Comparison of ENCODE assay signal across 8 cellular contexts in the genomic region with DNA sequence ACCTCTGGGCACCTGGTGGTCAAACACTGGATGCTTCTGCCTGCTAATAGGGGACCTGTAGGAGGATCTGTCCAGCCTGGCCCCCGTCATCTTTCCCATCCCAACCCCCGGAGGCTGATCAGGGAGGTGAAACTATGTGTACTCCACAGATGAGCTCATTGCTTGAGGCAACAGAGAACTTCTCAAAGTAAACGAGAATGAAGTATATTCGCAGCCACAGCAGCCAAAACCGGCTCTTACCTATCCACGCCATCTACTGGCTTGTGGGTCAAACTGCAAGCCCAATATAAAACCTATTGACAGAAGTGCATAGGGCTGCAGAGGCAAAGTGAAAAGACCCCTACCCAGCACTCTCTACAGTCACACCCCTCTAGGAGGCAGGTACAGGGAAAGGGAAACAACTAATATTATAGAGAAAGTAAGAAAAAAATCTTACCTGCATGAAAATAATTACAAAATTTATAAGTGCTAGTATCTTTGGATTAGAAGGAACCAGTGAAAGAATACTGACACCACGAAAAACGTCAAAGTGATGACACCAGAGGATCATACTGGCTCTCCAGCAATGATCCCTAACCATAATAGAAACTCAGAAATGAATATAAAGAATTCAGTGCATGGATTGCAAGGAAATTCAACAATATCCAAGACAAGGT.
DNase-seq lines count a peak whose midpoint lies in the region; ATAC-seq and TF ChIP-seq lines count a peak whose summit lies in the region.

No MANE protein-coding gene starts in this region.

- H3K9me3 ChIP-seq in H9 (ENCODE audit: control insufficient read depth, low read depth, low read length) (no peaks in the 10 kb centered on the region), PC-9 (ENCODE audit: insufficient read depth, low read depth) (no peaks in the 10 kb centered on the region), endodermal cell (ENCODE audit: control insufficient read depth, low read length) (peaks cover 5% of the 10 kb centered on the region), neural progenitor cell (ENCODE audit: low read depth) (no peaks in the 10 kb centered on the region), aorta (ENCODE audit: control insufficient read depth, low read length) (no peaks in the 10 kb centered on the region)

- H3K23ac ChIP-seq in H9 (ENCODE audit: insufficient read length, low read depth, low read length), result no peak overlapping the region

- no peak overlapping the region for H2BK15ac ChIP-seq in H9 (ENCODE audit: low read depth, low read length)

- no peak for ATAC-seq in aorta (ENCODE audit: low FRiP score)

- H3K27me3 ChIP-seq in H9 (ENCODE audit: insufficient read depth, low read length) (no peaks in the 10 kb centered on the region), PC-9 (ENCODE audit: insufficient read depth, low read depth) (no peaks in the 10 kb centered on the region), endodermal cell (ENCODE audit: control insufficient read depth, insufficient read depth, low read length, poor library complexity, severe bottlenecking) (no peaks in the 10 kb centered on the region), neural progenitor cell (no peaks in the 10 kb centered on the region), aorta (ENCODE audit: control insufficient read depth in 1 of 2, insufficient read depth in 2 of 2, low read length in 1 of 2) (no peaks in the 10 kb centered on the region)

- no peak overlapping the region for H3K4me3 ChIP-seq in Jurkat, Clone E6-1 (ENCODE audit: low read length)
- H3K4me3 ChIP-seq in PC-9, result no peak overlapping the region
- H3K4me3 ChIP-seq in endodermal cell (ENCODE audit: low read length), result no peak overlapping the region
- no peak overlapping the region for H3K4me3 ChIP-seq in neural progenitor cell
- H3K4me3 ChIP-seq in aorta (ENCODE audit: low read length in 2 of 2), result no peak overlapping the region

- no peaks in the 10 kb centered on the region for H3K36me3 Mint-ChIP-seq in activated naive CD4-positive, alpha-beta T cell treated with anti-CD3 and anti-CD28 coated beads for 36 hours (ENCODE audit: low read depth)
- H3K36me3 Mint-ChIP-seq in activated naive CD4-positive, alpha-beta T cell treated with anti-CD3 and anti-CD28 coated beads, Interleukin-2, amount 10 ng/mL, durations not matched to agents 7 days and 5 days, result no peaks in the 10 kb centered on the region
- H3K36me3 Mint-ChIP-seq in H9 (ENCODE audit: insufficient read depth in 1 of 3, low read depth in 3 of 3) (no peaks in the 10 kb centered on the region), endodermal cell (ENCODE audit: low read depth) (no peaks in the 10 kb centered on the region), neural progenitor cell (no peaks in the 10 kb centered on the region)

- H3K79me2 ChIP-seq in H9 (ENCODE audit: insufficient read depth, low read length) (no peaks in the 10 kb centered on the region), PC-9 (ENCODE audit: low read depth) (no peaks in the 10 kb centered on the region), neural progenitor cell (ENCODE audit: low read depth) (no peaks in the 10 kb centered on the region)

- DNase-seq in activated naive CD4-positive, alpha-beta T cell treated with anti-CD3 and anti-CD28 coated beads for 36 hours, result peak; percentile 13
- no peak for DNase-seq in activated naive CD4-positive, alpha-beta T cell treated with anti-CD3 and anti-CD28 coated beads, Interleukin-2, amount 10 ng/mL, durations not matched to agents 7 days and 5 days
- DNase-seq in H9 (peak; percentile 68), PC-9 (peak in 1 of 2 experiments; percentile 31), endodermal cell (peak; percentile 75), neural progenitor cell (ENCODE audit: low spot score) (peak; percentile 83), aorta (no peak)
- peak; percentile 45 for DNase-seq in Jurkat, Clone E6-1 (ENCODE audit: low read depth, low spot score)

- H2BK5ac ChIP-seq in H9 (ENCODE audit: insufficient read length, low read length), result no peak overlapping the region

- H3K23me2 ChIP-seq in H9 (ENCODE audit: insufficient read length, low read depth, low read length, poor library complexity, severe bottlenecking), result no peaks in the 10 kb centered on the region

- H3K4me1 ChIP-seq in H9 (ENCODE audit: insufficient read depth, low read length) (no peaks in the 10 kb centered on the region), PC-9 (replicated peaks; ENCODE audit: insufficient read depth) (no peaks in the 10 kb centered on the region), endodermal cell (ENCODE audit: control insufficient read depth, insufficient read depth, low read length) (peaks cover 6% of the 10 kb centered on the region), neural progenitor cell (no peaks in the 10 kb centered on the region), aorta (ENCODE audit: control insufficient read depth in 1 of 2, insufficient read depth in 2 of 2, low read length in 2 of 2) (no peaks in the 10 kb centered on the region)

- H4K8ac ChIP-seq in H9 (replicated peaks; ENCODE audit: insufficient read length, low read depth, low read length), result no peak overlapping the region

- no peak overlapping the region for H3K14ac ChIP-seq in H9 (ENCODE audit: insufficient read depth, low read length)

- no peaks in the 10 kb centered on the region for H3K9me2 ChIP-seq in PC-9 (ENCODE audit: insufficient read depth)

- no peak overlapping the region for H3K4ac ChIP-seq in H9 (ENCODE audit: low read depth, low read length)

- POLR2A ChIA-PET in PC-9 (lab: Charles Lee; ENCODE audit: unreplicated experiment), result no interaction called here

- H2AK5ac ChIP-seq in H9 (ENCODE audit: insufficient read length, low read length), result no peak overlapping the region

- H3K4me1 Mint-ChIP-seq in activated naive CD4-positive, alpha-beta T cell treated with anti-CD3 and anti-CD28 coated beads for 36 hours (ENCODE audit: low read depth), result no peaks in the 10 kb centered on the region
- no peaks in the 10 kb centered on the region for H3K4me1 Mint-ChIP-seq in activated naive CD4-positive, alpha-beta T cell treated with anti-CD3 and anti-CD28 coated beads, Interleukin-2, amount 10 ng/mL, durations not matched to agents 7 days and 5 days
- peaks cover 5 to 13% of the 10 kb centered on the region in 2 experiments for H3K4me1 Mint-ChIP-seq in H9
- peaks cover 10% of the 10 kb centered on the region for H3K4me1 Mint-ChIP-seq in endodermal cell
- no peaks in the 10 kb centered on the region for H3K4me1 Mint-ChIP-seq in neural progenitor cell

- H3K56ac ChIP-seq in H9 (ENCODE audit: insufficient read length, low read depth, low read length), result no peak overlapping the region

- BruUV-seq in PC-9 (replicated peaks; lab: Mats Ljungman, UMichigan), result no TSS peak

- H2BK120ac ChIP-seq in H9 (ENCODE audit: low read depth, low read length, poor library complexity, severe bottlenecking), result no peak overlapping the region

- CTCF ChIA-PET in activated naive CD4-positive, alpha-beta T cell treated with anti-CD3 and anti-CD28 coated beads for 36 hours (lab: Charles Lee), result interaction anchor here (1.0 kb wide), 1 partner anchor 9 kb away, joined by 3 read pairs; no protein-coding TSS in a partner anchor
- CTCF ChIA-PET in activated naive CD4-positive, alpha-beta T cell treated with anti-CD3 and anti-CD28 coated beads, Interleukin-2, amount 10 ng/mL, durations not matched to agents 7 days and 5 days (lab: Charles Lee), result interaction anchor here (0.8 to 1.7 kb wide), 3 partner anchors 10 to 15 kb away, joined by 3 to 4 read pairs (median 4); no protein-coding TSS in a partner anchor
- CTCF ChIA-PET in PC-9 (lab: Charles Lee), result interaction anchor here (0.5 to 1.0 kb wide), 3 partner anchors 282 to 1616 kb away, joined by 3 to 8 read pairs (median 3); no protein-coding TSS in a partner anchor

- H2BK20ac ChIP-seq in H9 (ENCODE audit: low read depth, low read length, poor library complexity, severe bottlenecking), result no peak overlapping the region

- H3K27ac Mint-ChIP-seq in activated naive CD4-positive, alpha-beta T cell treated with anti-CD3 and anti-CD28 coated beads for 36 hours, result no peak overlapping the region
- H3K27ac Mint-ChIP-seq in activated naive CD4-positive, alpha-beta T cell treated with anti-CD3 and anti-CD28 coated beads, Interleukin-2, amount 10 ng/mL, durations not matched to agents 7 days and 5 days, result no peak overlapping the region
- H3K27ac Mint-ChIP-seq in H9, result peak overlapping the region in 1 of 3 experiments; percentile 55; a peak in 1 of 7 replicates
- H3K27ac Mint-ChIP-seq in endodermal cell, result no peak overlapping the region
- H3K27ac Mint-ChIP-seq in neural progenitor cell, result no peak overlapping the region

- no peak overlapping the region for H4K91ac ChIP-seq in H9 (ENCODE audit: insufficient read length, low read depth, low read length)

- H3F3A ChIP-seq in PC-9 (ENCODE audit: insufficient read depth, low read depth), result no peaks in the 10 kb centered on the region
- H3F3A ChIP-seq in neural progenitor cell (ENCODE audit: low read depth), result no peaks in the 10 kb centered on the region

- H3K9ac ChIP-seq in H9 (ENCODE audit: extremely low read depth, insufficient read length, low read length), result no peak overlapping the region
- no peak overlapping the region for H3K9ac ChIP-seq in endodermal cell (ENCODE audit: extremely low read depth, low read length, poor library complexity, severe bottlenecking)
- no peak overlapping the region for H3K9ac ChIP-seq in neural progenitor cell

- H2BK12ac ChIP-seq in H9 (ENCODE audit: insufficient read length, low read depth, low read length), result no peak overlapping the region

- no peak overlapping the region for H3K4me3 Mint-ChIP-seq in activated naive CD4-positive, alpha-beta T cell treated with anti-CD3 and anti-CD28 coated beads for 36 hours
- no peak overlapping the region for H3K4me3 Mint-ChIP-seq in activated naive CD4-positive, alpha-beta T cell treated with anti-CD3 and anti-CD28 coated beads, Interleukin-2, amount 10 ng/mL, durations not matched to agents 7 days and 5 days
- H3K4me3 Mint-ChIP-seq in H9 (no peak overlapping the region), endodermal cell (no peak overlapping the region), neural progenitor cell (no peak overlapping the region)

- peaks cover 6% of the 10 kb centered on the region for H3K9me3 Mint-ChIP-seq in activated naive CD4-positive, alpha-beta T cell treated with anti-CD3 and anti-CD28 coated beads for 36 hours
- H3K9me3 Mint-ChIP-seq in activated naive CD4-positive, alpha-beta T cell treated with anti-CD3 and anti-CD28 coated beads, Interleukin-2, amount 10 ng/mL, durations not matched to agents 7 days and 5 days, result no peaks in the 10 kb centered on the region
- H3K9me3 Mint-ChIP-seq in H9 (no peaks in the 10 kb centered on the region), endodermal cell (no peaks in the 10 kb centered on the region), neural progenitor cell (no peaks in the 10 kb centered on the region)

- no peak overlapping the region for H3K18ac ChIP-seq in H9 (ENCODE audit: insufficient read length, low read depth, low read length)

- H3K36me3 ChIP-seq in PC-9 (ENCODE audit: low read depth) (no peaks in the 10 kb centered on the region), endodermal cell (ENCODE audit: control insufficient read depth, insufficient read depth, low read length) (no peaks in the 10 kb centered on the region), neural progenitor cell (no peaks in the 10 kb centered on the region), aorta (ENCODE audit: control insufficient read depth in 1 of 2, insufficient read depth in 2 of 2, low read length in 1 of 2) (no peaks in the 10 kb centered on the region)

- TF ChIP-seq CTCF in H9 (conservative IDR thresholded peaks at IDR 0.05) (peak; percentile 83), PC-9 (conservative IDR thresholded peaks at IDR 0.05) (peak; percentile 85), endodermal cell (conservative IDR thresholded peaks at IDR 0.05) (peak; percentile 87), neural progenitor cell (IDR thresholded peaks at IDR 0.05) (peak; percentile 78)

- H3T11ph ChIP-seq in H9 (ENCODE audit: low read length), result no peak overlapping the region

- H3K4me2 ChIP-seq in H9 (ENCODE audit: insufficient read depth, insufficient read length, low read length) (no peak overlapping the region), PC-9 (no peak overlapping the region), neural progenitor cell (no peak overlapping the region)

- H3K79me1 ChIP-seq in H9 (ENCODE audit: insufficient read depth, low read depth, low read length, poor library complexity, severe bottlenecking), result no peaks in the 10 kb centered on the region

- H3K27me3 Mint-ChIP-seq in activated naive CD4-positive, alpha-beta T cell treated with anti-CD3 and anti-CD28 coated beads for 36 hours (ENCODE audit: low read depth), result no peaks in the 10 kb centered on the region
- H3K27me3 Mint-ChIP-seq in activated naive CD4-positive, alpha-beta T cell treated with anti-CD3 and anti-CD28 coated beads, Interleukin-2, amount 10 ng/mL, durations not matched to agents 7 days and 5 days, result no peaks in the 10 kb centered on the region
- H3K27me3 Mint-ChIP-seq in H9 (ENCODE audit: low read depth) (no peaks in the 10 kb centered on the region), endodermal cell (ENCODE audit: insufficient read depth) (no peaks in the 10 kb centered on the region), neural progenitor cell (ENCODE audit: insufficient read depth, low read depth) (no peaks in the 10 kb centered on the region)

- H4K20me1 ChIP-seq in H9 (ENCODE audit: control insufficient read depth, insufficient read depth, insufficient read length), result no peaks in the 10 kb centered on the region
- H4K20me1 ChIP-seq in PC-9 (ENCODE audit: insufficient read depth), result no peaks in the 10 kb centered on the region
- no peaks in the 10 kb centered on the region for H4K20me1 ChIP-seq in neural progenitor cell (ENCODE audit: low read depth)

- H2AFZ ChIP-seq in H9 (ENCODE audit: low read length) (no peak overlapping the region), PC-9 (no peak overlapping the region), neural progenitor cell (replicated peaks) (peak overlapping the region; percentile 62)

- no peak overlapping the region for H4K5ac ChIP-seq in H9 (ENCODE audit: insufficient read length, low read depth, low read length)

- WGBS in H9 (ENCODE audit: extremely low coverage, insufficient read length, low lambda C conversion rate), result no CpG with 5 or more reads among the region's 8 CpGs
- WGBS in endodermal cell (ENCODE audit: insufficient coverage in 1 of 2, insufficient read length in 1 of 2), 2 experiments, result 33 to 40% methylated on average over 3 to 8 of the region's 8 CpGs
- 25 to 26% methylated on average over 8 of the region's 8 CpGs for WGBS in aorta, 2 donors

- intact Hi-C loops in activated naive CD4-positive, alpha-beta T cell treated with anti-CD3 and anti-CD28 coated beads for 36 hours (cut with micrococcal nuclease), result loop anchor here (1.0 kb wide), 1 partner anchor 845 kb away; no protein-coding TSS in a partner anchor
- intact Hi-C loops in PC-9 (cut with micrococcal nuclease; ENCODE audit: unreplicated experiment) (loop anchor here (2.0 kb wide), 1 partner anchor 939 kb away; no protein-coding TSS in a partner anchor), aorta (cut with DNase I) (no loop called here)

- no peak overlapping the region for H3K27ac ChIP-seq in H9 (ENCODE audit: insufficient read length, low read depth, low read length)
- H3K27ac ChIP-seq in PC-9, result no peak overlapping the region
- no peak overlapping the region for H3K27ac ChIP-seq in endodermal cell (ENCODE audit: low read depth, low read length)
- no peak overlapping the region for H3K27ac ChIP-seq in neural progenitor cell
- H3K27ac ChIP-seq in aorta (ENCODE audit: low read depth in 1 of 2, low read length in 2 of 2), result no peak overlapping the region

Comparison
In these comparisons a context has a peak if more than half of its experiments do, and no peak if none do; other contexts are left out.
1. DNase-seq: peak in activated naive CD4-positive, alpha-beta T cell treated with anti-CD3 and anti-CD28 coated beads for 36 hours (single experiment), H9 (single experiment), Jurkat, Clone E6-1 (single experiment), endodermal cell (single experiment) and neural progenitor cell (single experiment); none in activated naive CD4-positive, alpha-beta T cell treated with anti-CD3 and anti-CD28 coated beads, Interleukin-2, amount 10 ng/mL, durations not matched to agents 7 days and 5 days (single experiment) and aorta (0 of 2).
2. intact Hi-C loops: an anchor here in activated naive CD4-positive, alpha-beta T cell treated with anti-CD3 and anti-CD28 coated beads for 36 hours (1.0 kb wide) and PC-9 (2.0 kb wide); none called in aorta.
3. Peak in every context shown above with its lines, with median percentiles within 50 percentile points of each other: CTCF ChIP-seq.